Comparison of ENCODE assay signal across 12 cellular contexts in the genomic region with DNA sequence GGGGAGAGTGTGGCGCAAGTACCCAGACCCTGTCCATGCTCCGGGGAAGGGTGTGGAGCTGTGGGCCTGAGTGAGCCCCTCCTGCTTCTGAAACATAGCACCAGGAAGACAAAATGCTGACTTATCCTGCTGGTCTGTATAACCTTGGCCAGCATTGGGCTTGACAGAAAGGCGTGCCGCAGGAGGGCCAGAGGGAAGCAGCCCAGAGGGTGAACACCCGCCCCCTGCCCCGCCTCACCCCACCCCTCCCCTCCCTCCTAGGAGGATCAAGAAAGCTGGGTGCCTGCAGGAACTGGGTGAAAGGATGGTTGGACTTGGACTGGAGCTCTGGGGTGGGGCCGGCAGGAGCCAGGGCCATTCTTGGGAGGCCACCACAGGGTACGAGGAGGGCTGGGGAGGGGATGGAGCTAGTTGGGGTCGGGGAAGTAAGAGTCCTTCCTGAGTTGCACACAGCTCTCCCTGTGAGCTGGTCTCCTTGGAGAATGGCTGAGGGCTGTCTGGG. TPM values are rescaled to one million over a fixed set of nuclear protein-coding genes. Genes with fewer than 3 reads are reported as not detected.
DNase-seq lines count a peak whose midpoint lies in the region; ATAC-seq and TF ChIP-seq lines count a peak whose summit lies in the region.
"Had no signal": no experiment of that assay in that cellular context is flagged by ENCODE, and none has a peak within 500 bp of the region (broad histone marks: within the 10 kb centered on the region; RNA-seq: fewer than 3 reads in every experiment).

No MANE protein-coding gene starts in this region.

- intact Hi-C loops in left cardiac atrium (cut with DNase I) (no loop called here), cardiac septum (cut with DNase I) (no loop called here), mucosa of descending colon (cut with DNase I, micrococcal nuclease) (no loop called here), vagina (cut with DNase I) (no loop called here)

- H3K9me3 ChIP-seq in endodermal cell (ENCODE audit: control insufficient read depth, low read length) (no peaks in the 10 kb centered on the region), mucosa of descending colon (no peaks in the 10 kb centered on the region), vagina (no peaks in the 10 kb centered on the region), BE2C (no peaks in the 10 kb centered on the region)
- H3K9me3 ChIP-seq: neutrophil had no signal

- TF ChIP-seq CTCF in endodermal cell (conservative IDR thresholded peaks at IDR 0.05) (no peak), mucosa of descending colon (IDR thresholded peaks at IDR 0.05) (no peak), vagina (IDR thresholded peaks at IDR 0.05) (no peak), BE2C (IDR thresholded peaks at IDR 0.05; ENCODE audit: low read depth, low read length) (no peak)

- no peaks in the 10 kb centered on the region for H3K9me3 Mint-ChIP-seq in endodermal cell

- DNase-seq in left cardiac atrium (no peak), cardiac septum (ENCODE audit: low spot score) (no peak), endodermal cell (peak; percentile 70), mucosa of descending colon (peak; percentile 85 to 86 (median 86)), vagina (ENCODE audit: extremely low spot score in 2 of 2) (no peak), BE2C (no peak), COLO829 (ENCODE audit: low spot score) (no peak), inferior parietal cortex (ENCODE audit: extremely low spot score) (no peak)
- DNase-seq: activated CD4-positive, alpha-beta T cell treated with anti-CD3 and anti-CD28 coated beads, Interleukin-2, amount 50 U/mL, for 48 hours; amniotic stem cell had no signal

- no peak overlapping the region for H3K27ac Mint-ChIP-seq in endodermal cell

- H3K4me1 ChIP-seq in endodermal cell (ENCODE audit: control insufficient read depth, insufficient read depth, low read length): peaks cover 5% of the 10 kb centered on the region
- peaks cover 20% of the 10 kb centered on the region for H3K4me1 ChIP-seq in mucosa of descending colon (ENCODE audit: low read depth)
- H3K4me1 ChIP-seq in vagina: peaks cover 38% of the 10 kb centered on the region
- peaks cover 11% of the 10 kb centered on the region for H3K4me1 ChIP-seq in BE2C

- no peak overlapping the region for H3K4me3 Mint-ChIP-seq in endodermal cell

- H3K27ac ChIP-seq in endodermal cell (ENCODE audit: low read depth, low read length): peak overlapping the region; percentile 21
- peak overlapping the region; percentile 86 for H3K27ac ChIP-seq in vagina
- H3K27ac ChIP-seq: neutrophil, SK-N-MC had no signal

- WGBS in endodermal cell (ENCODE audit: insufficient coverage in 1 of 2, insufficient read length in 1 of 2), 2 experiments: 81 to 100% methylated on average over 1 to 5 of the region's 9 CpGs

- H3K4me3 ChIP-seq in endodermal cell (ENCODE audit: low read length) (no peak overlapping the region), mucosa of descending colon (no peak overlapping the region), vagina (peak overlapping the region; percentile 9 to 17), BE2C (ENCODE audit: low read depth, low read length) (no peak overlapping the region)
- H3K4me3 ChIP-seq: SK-N-MC had no signal

- TF ChIP-seq POLR2A in vagina (IDR thresholded peaks at IDR 0.05): no peak

- peak; percentile 66 to 81 for ATAC-seq in left cardiac atrium
- peak; percentile 87 for ATAC-seq in mucosa of descending colon

- H3K36me3 ChIP-seq in endodermal cell (ENCODE audit: control insufficient read depth, insufficient read depth, low read length) (peaks cover 37% of the 10 kb centered on the region), mucosa of descending colon (ENCODE audit: low read depth) (no peaks in the 10 kb centered on the region), vagina (peaks cover 0 to 8% of the 10 kb centered on the region in 2 donors), BE2C (no peaks in the 10 kb centered on the region)
- H3K36me3 ChIP-seq: neutrophil had no signal

- peaks cover 2% of the 10 kb centered on the region for H3K4me1 Mint-ChIP-seq in endodermal cell

- no peak overlapping the region for H3K9ac ChIP-seq in endodermal cell (ENCODE audit: extremely low read depth, low read length, poor library complexity, severe bottlenecking)

- H3K27me3 Mint-ChIP-seq in endodermal cell (ENCODE audit: insufficient read depth): no peaks in the 10 kb centered on the region

- peaks cover 48% of the 10 kb centered on the region for H3K36me3 Mint-ChIP-seq in endodermal cell (ENCODE audit: low read depth)

- H3K27me3 ChIP-seq in endodermal cell (ENCODE audit: control insufficient read depth, insufficient read depth, low read length, poor library complexity, severe bottlenecking) (no peaks in the 10 kb centered on the region), vagina (no peaks in the 10 kb centered on the region), BE2C (no peaks in the 10 kb centered on the region)

RNA-seq across cellular contexts. Expression of gene PTPRF, which starts 27.1 kb away (rescaled TPM):
- 10 to 100 TPM; 37.4 to 63.1 TPM for total RNA-seq in left cardiac atrium
- total RNA-seq in cardiac septum: 9.1 TPM
- total RNA-seq in endodermal cell: 100 to 1,000 TPM; 203 to 250 TPM
- 145 TPM for polyA plus RNA-seq in endodermal cell (2013, experiment 1 of 2)
- polyA plus RNA-seq in endodermal cell (2013, experiment 2 of 2): 130 TPM
- total RNA-seq in mucosa of descending colon: 100 to 1,000 TPM; 355 to 752 (median 384) TPM
- total RNA-seq in vagina: 139 TPM
- polyA plus RNA-seq in BE2C (2012; ENCODE audit: insufficient read depth, insufficient read length, low read depth): 8.3 TPM

Comparison
In these comparisons a context has a peak if more than half of its experiments do, and no peak if none do; other contexts are left out.
1. DNase-seq: peak in endodermal cell (single experiment) and mucosa of descending colon (3 of 3); none in left cardiac atrium (single experiment), cardiac septum (single experiment), vagina (0 of 2), BE2C (single experiment), COLO829 (single experiment) and inferior parietal cortex (single experiment).
2. H3K4me3 ChIP-seq: peak in vagina (2 of 2); none in endodermal cell (single experiment), mucosa of descending colon (single experiment) and BE2C (single experiment).